32 cellular contexts compared by ENCODE assay signal in genomic region chr6:142350309-142350708, GRCh38.
"Had no signal": no experiment of that assay in that cellular context is flagged by ENCODE, and none has a peak within 500 bp of the region (broad histone marks: within the 10 kb centered on the region; RNA-seq: fewer than 3 reads in every experiment).

No MANE protein-coding gene starts in this region.

- FAIRE-seq: bronchial epithelial cell, TTC549 had no signal

- H3K4me1 ChIP-seq: ascending aorta had no signal

- ATAC-seq: activated CD4-positive, alpha-beta T cell treated with anti-CD3 and anti-CD28 coated beads for 36 hours; activated CD4-positive, CD25-positive, alpha-beta regulatory T cell treated with anti-CD3 and anti-CD28 coated beads, Interleukin-2, amount 50 U/mL, for 24 hours; activated CD8-positive, alpha-beta memory T cell treated with anti-CD3 and anti-CD28 coated beads, Interleukin-2, amount 10 ng/mL, durations not matched to agents 7 days and 5 days; activated CD8-positive, alpha-beta T cell treated with anti-CD3 and anti-CD28 coated beads, Interleukin-2, amount 10 ng/mL, durations not matched to agents 7 days and 5 days; activated naive CD8-positive, alpha-beta T cell treated with anti-CD3 and anti-CD28 coated beads, Interleukin-2, amount 50 U/mL, for 24 hours; WTC11 had no signal

- H3K9me3 ChIP-seq: ascending aorta had no signal

- H3K4me3 ChIP-seq: ascending aorta, cardiac muscle cell had no signal

- DNase-seq: activated CD4-positive, alpha-beta memory T cell treated with anti-CD3 and anti-CD28 coated beads, Interleukin-2, amount 10 ng/mL, durations not matched to agents 7 days and 5 days; activated CD4-positive, alpha-beta T cell treated with anti-CD3 and anti-CD28 coated beads for 1 hour; activated CD4-positive, alpha-beta T cell treated with anti-CD3 and anti-CD28 coated beads for 36 hours; activated CD4-positive, alpha-beta T cell treated with anti-CD3 and anti-CD28 coated beads for 48 hours; activated CD4-positive, alpha-beta T cell treated with anti-CD3 and anti-CD28 coated beads, Interleukin-2, amount 10 ng/mL, durations not matched to agents 7 days and 5 days; activated CD4-positive, alpha-beta T cell treated with anti-CD3 and anti-CD28 coated beads, Interleukin-2, amount 50 U/mL, for 48 hours; activated CD4-positive, CD25-positive, alpha-beta regulatory T cell; activated CD8-positive, alpha-beta memory T cell treated with anti-CD3 and anti-CD28 coated beads for 24 hours; activated CD8-positive, alpha-beta memory T cell treated with anti-CD3 and anti-CD28 coated beads, Interleukin-2, amount 10 ng/mL, durations not matched to agents 7 days and 5 days; activated CD8-positive, alpha-beta memory T cell treated with anti-CD3 and anti-CD28 coated beads, Interleukin-2, amount 50 U/mL, for 48 hours; activated CD8-positive, alpha-beta T cell treated with anti-CD3 and anti-CD28 coated beads, Interleukin-2, amount 10 ng/mL, durations not matched to agents 7 days and 5 days; activated effector memory CD4-positive, alpha-beta T cell treated with Interleukin-2 at 50 U/mL for 16 hours; activated gamma-delta T cell; activated naive CD4-positive, alpha-beta T cell treated with anti-CD3 and anti-CD28 coated beads, Interleukin-2, amount 10 ng/mL, durations not matched to agents 7 days and 5 days; activated naive CD4-positive, alpha-beta T cell treated with Interleukin-2 at 50 U/mL for 16 hours; activated naive CD8-positive, alpha-beta T cell treated with anti-CD3 and anti-CD28 coated beads, Interleukin-2, amount 10 ng/mL, durations not matched to agents 7 days and 5 days; activated naive CD8-positive, alpha-beta T cell treated with anti-CD3 and anti-CD28 coated beads, Interleukin-2, amount 50 U/mL, for 24 hours; activated T-cell treated with anti-CD3 and anti-CD28 coated beads, Interleukin-2, amount 50 U/mL, for 24 hours; activated T-cell treated with anti-CD3 and anti-CD28 coated beads, Interleukin-2, amount 50 U/mL, for 48 hours; amygdala; anterior cingulate cortex; caudate nucleus; cerebellar nuclear complex; T-helper 2 cell; T-helper 9 cell; WERI-Rb-1 had no signal

- H3K27ac ChIP-seq: ascending aorta, cardiac muscle cell, WERI-Rb-1 had no signal
